25 cellular contexts compared by ENCODE assay signal in the genomic region with DNA sequence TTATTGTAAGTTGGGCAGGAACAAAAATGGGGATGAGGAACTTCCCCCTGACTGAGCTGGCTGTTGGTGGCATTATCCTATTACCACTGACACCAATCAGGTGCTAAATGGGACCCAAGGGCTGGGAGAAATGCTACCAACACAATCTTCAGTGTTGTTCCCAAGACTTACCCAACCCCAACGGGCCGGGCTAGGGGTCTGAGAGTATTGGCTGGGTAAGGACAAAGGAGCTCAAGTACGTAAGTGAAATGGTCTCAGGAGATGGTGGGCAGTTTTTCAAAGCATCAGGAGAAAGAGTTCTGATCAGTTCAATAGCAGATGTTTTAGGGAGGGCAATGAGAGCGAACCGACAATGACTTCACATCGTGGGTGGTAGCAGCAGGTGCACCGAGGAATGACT.
"Had no signal": no experiment of that assay in that cellular context is flagged by ENCODE, and none has a peak within 500 bp of the region (broad histone marks: within the 10 kb centered on the region; RNA-seq: fewer than 3 reads in every experiment).

No MANE protein-coding gene starts in this region.

- H3K4me3 ChIP-seq: breast epithelium, Peyer's patch, SJSA1 had no signal

- H3K9me3 ChIP-seq: breast epithelium, Peyer's patch, SJSA1 had no signal

- H3K27ac Mint-ChIP-seq: activated CD4-positive, alpha-beta memory T cell treated with anti-CD3 and anti-CD28 coated beads for 36 hours; activated naive CD4-positive, alpha-beta T cell treated with anti-CD3 and anti-CD28 coated beads, Interleukin-2, amount 50 U/mL, for 24 hours; activated T-cell treated with anti-CD3 and anti-CD28 coated beads, Interleukin-2, amount 50 U/mL, for 24 hours; activated T-helper 1 cell treated with anti-CD3 and anti-CD28 coated beads, Interleukin-12 subunit alpha, Interleukin-12 subunit beta, Interleukin-2, Interleukin-4 antibody, amounts not matched to agents 30 ng/mL and 10 ng/mL and 1 ng/mL, durations not matched to agents 14 hours and 24 hours and 36 hours; IgD-negative memory B cell; T-helper 1 cell treated with Interleukin-12 subunit alpha and Interleukin-12 subunit beta and Interleukin-4 antibody, amounts not matched to agents 30 μg/mL and 1 μg/mL, for 36 hours; WTC11 had no signal

- DNase-seq: activated CD4-positive, alpha-beta memory T cell treated with anti-CD3 and anti-CD28 coated beads for 36 hours; activated CD4-positive, alpha-beta T cell treated with anti-CD3 and anti-CD28 coated beads for 48 hours; activated CD4-positive, CD25-positive, alpha-beta regulatory T cell treated with anti-CD3 and anti-CD28 coated beads, Interleukin-2, amount 50 U/mL, for 72 hours; activated effector memory CD4-positive, alpha-beta T cell treated with Interleukin-2 at 50 U/mL for 16 hours; activated naive CD4-positive, alpha-beta T cell; activated T-cell treated with anti-CD3 and anti-CD28 coated beads, Interleukin-2, amount 50 U/mL, for 24 hours; aorta; central memory CD4-positive, alpha-beta T cell; KG1; NCI-H1092; NCI-H1694 treated with DMSO at 0.1 percent for 48 hours; NCI-H2029 treated with DMSO at 0.1 percent for 48 hours; NCI-H510A treated with DMSO at 0.1 percent for 48 hours; Peyer's patch; SHP77; SW 1271 had no signal

- ATAC-seq: SK-N-SH treated with all-trans-retinoic acid at 6 μM for 48 hours, WTC11 had no signal

- H3K4me3 Mint-ChIP-seq: activated CD4-positive, alpha-beta memory T cell treated with anti-CD3 and anti-CD28 coated beads for 36 hours; activated naive CD4-positive, alpha-beta T cell treated with anti-CD3 and anti-CD28 coated beads, Interleukin-2, amount 50 U/mL, for 24 hours; activated T-cell treated with anti-CD3 and anti-CD28 coated beads, Interleukin-2, amount 50 U/mL, for 24 hours; activated T-helper 1 cell treated with anti-CD3 and anti-CD28 coated beads, Interleukin-12 subunit alpha, Interleukin-12 subunit beta, Interleukin-2, Interleukin-4 antibody, amounts not matched to agents 30 ng/mL and 10 ng/mL and 1 ng/mL, durations not matched to agents 14 hours and 24 hours and 36 hours; IgD-negative memory B cell; T-helper 1 cell treated with Interleukin-12 subunit alpha and Interleukin-12 subunit beta and Interleukin-4 antibody, amounts not matched to agents 30 μg/mL and 1 μg/mL, for 36 hours; WTC11 had no signal

- H3K27me3 ChIP-seq: breast epithelium, Peyer's patch, SJSA1 had no signal

- H3K9me3 Mint-ChIP-seq: activated CD4-positive, alpha-beta memory T cell treated with anti-CD3 and anti-CD28 coated beads for 36 hours; activated naive CD4-positive, alpha-beta T cell treated with anti-CD3 and anti-CD28 coated beads, Interleukin-2, amount 50 U/mL, for 24 hours; activated T-cell treated with anti-CD3 and anti-CD28 coated beads, Interleukin-2, amount 50 U/mL, for 24 hours; activated T-helper 1 cell treated with anti-CD3 and anti-CD28 coated beads, Interleukin-12 subunit alpha, Interleukin-12 subunit beta, Interleukin-2, Interleukin-4 antibody, amounts not matched to agents 30 ng/mL and 10 ng/mL and 1 ng/mL, durations not matched to agents 14 hours and 24 hours and 36 hours; IgD-negative memory B cell; T-helper 1 cell treated with Interleukin-12 subunit alpha and Interleukin-12 subunit beta and Interleukin-4 antibody, amounts not matched to agents 30 μg/mL and 1 μg/mL, for 36 hours; WTC11 had no signal

- H3K27me3 Mint-ChIP-seq: activated CD4-positive, alpha-beta memory T cell treated with anti-CD3 and anti-CD28 coated beads for 36 hours; activated naive CD4-positive, alpha-beta T cell treated with anti-CD3 and anti-CD28 coated beads, Interleukin-2, amount 50 U/mL, for 24 hours; activated T-cell treated with anti-CD3 and anti-CD28 coated beads, Interleukin-2, amount 50 U/mL, for 24 hours had no signal

- H3K27ac ChIP-seq: breast epithelium, Peyer's patch, RWPE1, SJSA1 had no signal

- H3K4me1 Mint-ChIP-seq: WTC11 had no signal

- H3K36me3 Mint-ChIP-seq: activated CD4-positive, alpha-beta memory T cell treated with anti-CD3 and anti-CD28 coated beads for 36 hours; activated naive CD4-positive, alpha-beta T cell treated with anti-CD3 and anti-CD28 coated beads, Interleukin-2, amount 50 U/mL, for 24 hours; IgD-negative memory B cell; WTC11 had no signal

- H3K36me3 ChIP-seq: breast epithelium, Peyer's patch, SJSA1 had no signal

- H3K4me1 ChIP-seq: breast epithelium, Peyer's patch had no signal
